In genomic region chr11:118090545-118091162, GRCh38 we compare ENCODE assay signal across 23 cellular contexts. TPM values are rescaled to one million over a fixed set of nuclear protein-coding genes. Genes with fewer than 3 reads are reported as not detected.
DNase-seq lines count a peak whose midpoint lies in the region; ATAC-seq, FAIRE-seq and TF ChIP-seq lines count a peak whose summit lies in the region.
"Had no signal": no experiment of that assay in that cellular context is flagged by ENCODE, and none has a peak within 500 bp of the region (broad histone marks: within the 10 kb centered on the region; RNA-seq: fewer than 3 reads in every experiment).

No MANE protein-coding gene starts in this region.

- H4K5ac ChIP-seq in H1 (ENCODE audit: insufficient read length, low read depth, low read length) = no peak overlapping the region

- TF ChIP-seq CTCF in VCaP (conservative IDR thresholded peaks at IDR 0.05) (no peak), H1 (IDR thresholded peaks at IDR 0.05; ENCODE audit: control extremely low read depth in 1 of 3, insufficient read depth in 1 of 3, low read depth in 1 of 3, low read length in 3 of 3) (no peak), kidney (IDR thresholded peaks at IDR 0.05; ENCODE audit: borderline replicate concordance, extremely low read depth, insufficient read depth) (no peak), prostate gland (IDR thresholded peaks at IDR 0.05) (no peak)

- POLR2A ChIA-PET in H1 (lab: Charles Lee; ENCODE audit: partially characterized antibody) = interaction anchor here (1.0 kb wide), 1 partner anchor 8 kb away, joined by 3 read pairs; no protein-coding TSS in a partner anchor

- intact Hi-C loops in kidney (cut with DNase I) (no loop called here), prostate gland (cut with DNase I) (no loop called here)

- H2AFZ ChIP-seq in H1 (ENCODE audit: low read length) = no peak overlapping the region

- H3K27me3 ChIP-seq in H1 (replicated peaks in 1 of 4; ENCODE audit: control insufficient read depth in 3 of 4, extremely low read depth in 1 of 4, insufficient read depth in 3 of 4, low read length in 3 of 4) (no peaks in the 10 kb centered on the region; a peak in 1 of 7 replicates), prostate gland (replicated peaks; ENCODE audit: insufficient read depth) (no peaks in the 10 kb centered on the region)
- H3K27me3 ChIP-seq: BLaER1, MG63 had no signal

- H3K4me1 ChIP-seq in H1 (replicated peaks in 1 of 4; ENCODE audit: control insufficient read depth in 3 of 4, insufficient read depth in 4 of 4, low read length in 3 of 4) (no peaks in the 10 kb centered on the region), kidney (ENCODE audit: control insufficient read depth in 1 of 2, insufficient read depth in 1 of 2, low read depth in 1 of 2, low read length in 2 of 2) (peaks cover 0 to 7% of the 10 kb centered on the region in 2 donors), prostate gland (replicated peaks) (no peaks in the 10 kb centered on the region)

- H4K20me1 ChIP-seq in H1 (replicated peaks in 1 of 2; ENCODE audit: control insufficient read depth in 1 of 2, insufficient read depth in 2 of 2, low read length in 2 of 2) = no peaks in the 10 kb centered on the region
- H4K20me1 ChIP-seq: BLaER1 had no signal

- no peak overlapping the region for H3K23ac ChIP-seq in H1 (ENCODE audit: insufficient read length)

- no peak overlapping the region for H3K18ac ChIP-seq in H1 (ENCODE audit: extremely low read depth, low read length)

- H3K4me3 ChIP-seq in H1 (ENCODE audit: extremely low read depth in 1 of 4, insufficient read depth in 2 of 4, low read depth in 3 of 4, low read length in 4 of 4) (no peak overlapping the region), kidney (ENCODE audit: low read length in 2 of 2) (peak overlapping the region; percentile 37 to 44), prostate gland (no peak overlapping the region)
- H3K4me3 ChIP-seq: BLaER1, MG63 had no signal

- no peak overlapping the region for H2BK20ac ChIP-seq in H1 (ENCODE audit: low read length)

- H3K4ac ChIP-seq in H1 (replicated peaks; ENCODE audit: insufficient read length, low read depth, low read length) = no peak overlapping the region

- H3K14ac ChIP-seq in H1 (ENCODE audit: insufficient read length) = no peak overlapping the region

- H4K91ac ChIP-seq in H1 (replicated peaks; ENCODE audit: insufficient read length, low read length) = no peak overlapping the region

- CTCF ChIA-PET in H1 (lab: Charles Lee; ENCODE audit: partially characterized antibody) = interaction anchor here (0.6 to 1.9 kb wide), 8 partner anchors 8 to 283 kb away, joined by 3 to 5 read pairs (median 4); partner anchors contain the start of gene TMPRSS4

- H3K27ac ChIP-seq in VCaP (peak overlapping the region; percentile 80), H1 (ENCODE audit: low read depth, low read length) (no peak overlapping the region), kidney (ENCODE audit: low read depth in 2 of 2, low read length in 2 of 2) (no peak overlapping the region), prostate gland (no peak overlapping the region)
- H3K27ac ChIP-seq: BLaER1 had no signal

- H3K9ac ChIP-seq in H1 (replicated peaks in 1 of 4; ENCODE audit: extremely low read depth in 1 of 4, low read depth in 3 of 4, low read length in 3 of 4) (no peak overlapping the region), kidney (ENCODE audit: low read length in 2 of 2) (no peak overlapping the region)
- H3K9ac ChIP-seq: BLaER1, SK-N-SH had no signal

- TF ChIP-seq POLR2A in H1 (IDR thresholded peaks at IDR 0.05; ENCODE audit: control extremely low read depth in 1 of 2, low read depth in 2 of 2, low read length in 2 of 2) = no peak
- TF ChIP-seq POLR2A in prostate gland (IDR thresholded peaks at IDR 0.05) = peak; percentile 37

- no peak overlapping the region for H4K8ac ChIP-seq in H1 (ENCODE audit: extremely low read depth, insufficient read depth, low read length)

- H3K56ac ChIP-seq in H1 (replicated peaks; ENCODE audit: insufficient read length, low read depth, low read length) = no peak overlapping the region

- DNase-seq in H1 (ENCODE audit: low read depth in 1 of 2, low spot score in 2 of 2) = no peak
- no peak for DNase-seq in kidney
- no peak for DNase-seq in prostate gland (ENCODE audit: low spot score)
- DNase-seq in kidney glomerular epithelial cell (lab: John Stamatoyannopoulos, UW) = no peak
- DNase-seq in NOMO-1 treated with DMSO at 0.1 percent for 48 hours (lab: John Stamatoyannopoulos, UW; ENCODE audit: unreplicated experiment) = no peak
- DNase-seq: CD4-positive, alpha-beta T cell; COR-L47; DMS79; GOT3; Kasumi-1; MG63; NCI-H1417 treated with DMSO at 0.1 percent for 48 hours; NCI-H187; NCI-H2107; NCI-H2227 treated with DMSO at 0.1 percent for 48 hours; NCI-H510A; NK-92 treated with Interleukin-12 subunit alpha and Interleukin-12 subunit beta, amount 100 ng/mL, for 24 hours; SIG-M5; SK-N-SH had no signal

- H2AK5ac ChIP-seq in H1 (ENCODE audit: low read depth, low read length) = no peak overlapping the region

- H3K79me2 ChIP-seq in H1 (ENCODE audit: control insufficient read depth in 1 of 2, insufficient read depth in 2 of 2, low read length in 2 of 2) = no peaks in the 10 kb centered on the region

- H2BK120ac ChIP-seq in H1 (replicated peaks; ENCODE audit: low read depth, low read length) = no peak overlapping the region

- H2BK12ac ChIP-seq in H1 (ENCODE audit: low read depth, low read length) = 0 out of 2 replicates have a peak overlapping the region, but pooled peaks have one; percentile 27

- no peak overlapping the region for H3K4me2 ChIP-seq in H1 (ENCODE audit: insufficient read depth in 1 of 2, low read depth in 2 of 2, low read length in 2 of 2)
- H3K4me2 ChIP-seq: BLaER1, SK-N-SH had no signal

- peaks cover 2% of the 10 kb centered on the region; the same call in 1 of the 2 replicates for H3K23me2 ChIP-seq in H1 (ENCODE audit: low read depth, low read length)

- H3K79me1 ChIP-seq in H1 (ENCODE audit: low read depth, low read length) = no peaks in the 10 kb centered on the region

- H2BK5ac ChIP-seq in H1 (ENCODE audit: low read depth, low read length) = no peak overlapping the region

- WGBS in H1 (ENCODE audit: extremely low coverage in 1 of 2, insufficient coverage in 1 of 2, insufficient read length in 1 of 2, insufficient replicate concordance in 2 of 2, low coverage in 1 of 2, low lambda C conversion rate in 2 of 2, missing lambda C conversion rate in 1 of 2), 2 experiments = 70% methylated on average over 7 of the region's 7 CpGs; no CpG with 5 or more reads in 1 of the 2 experiments
- WGBS in prostate gland = 56% methylated on average over 7 of the region's 7 CpGs

- no peak for FAIRE-seq in H1 (lab: Jason Lieb, UNC)
- no peak for FAIRE-seq in kidney (lab: Jason Lieb, UNC)

- H2BK15ac ChIP-seq in H1 (ENCODE audit: low read length) = no peak overlapping the region

- H3K36me3 ChIP-seq in H1 (ENCODE audit: control insufficient read depth in 2 of 4, insufficient read depth in 4 of 4, low read length in 3 of 4) (no peaks in the 10 kb centered on the region), kidney (ENCODE audit: control insufficient read depth in 1 of 2, insufficient read depth in 2 of 2, low read length in 2 of 2) (no peaks in the 10 kb centered on the region), prostate gland (no peaks in the 10 kb centered on the region)
- H3K36me3 ChIP-seq: BLaER1, MG63 had no signal

- no peak for TF ChIP-seq EP300 in H1 (IDR thresholded peaks at IDR 0.05; ENCODE audit: borderline replicate concordance in 1 of 2, low read depth in 2 of 2, low read length in 2 of 2)

- H3K9me3 ChIP-seq in H1 (ENCODE audit: insufficient read depth in 2 of 2, low read depth in 1 of 2, low read length in 1 of 2) (peaks cover 8 to 21% of the 10 kb centered on the region in 2 experiments; a peak in 3 of 4 replicates), kidney (ENCODE audit: control insufficient read depth in 1 of 2, low read length in 2 of 2) (no peaks in the 10 kb centered on the region), prostate gland (no peaks in the 10 kb centered on the region)
- H3K9me3 ChIP-seq: MG63, SK-N-SH had no signal

- ATAC-seq in GM18511 (IDR thresholded peaks at IDR 0.05; ENCODE audit: unreplicated experiment) = no peak
- ATAC-seq: Panc1 had no signal

- no peak for TF ChIP-seq RAD21 in H1 (IDR thresholded peaks at IDR 0.05 in 1 of 2, conservative IDR thresholded peaks at IDR 0.05 in 1 of 2; ENCODE audit: low read depth in 2 of 2, low read length in 2 of 2)

TF ChIP-seq in H1, 55 proteins besides CTCF, POLR2A, EP300 and RAD21:
- TF ChIP-seq NANOG (IDR thresholded peaks at IDR 0.05; ENCODE audit: insufficient read depth, low read depth, low read length, poor library complexity, severe bottlenecking) (no peak), TEAD4 (IDR thresholded peaks at IDR 0.05; ENCODE audit: low read depth, low read length) (no peak), RNF2 (IDR thresholded peaks at IDR 0.05; ENCODE audit: borderline replicate concordance, low read depth, low read length, missing control alignments, poor library complexity, severe bottlenecking) (no peak)
TF ChIP-seq in H1: peak in this region for 0.

RNA-seq across cellular contexts. Expression of gene SMIM35, which starts 3.9 kb away (rescaled TPM):
- not detected in 2 replicates for total RNA-seq in H1 (2021; fragmentation: NEBNext Ultra II Directional; extraction: Animal tissue kit (Norgen Biotek cat#: 25700))
- polyA plus RNA-seq in H1 (2011; rRNA removed) = not detected in 2 replicates
- polyA plus RNA-seq in H1 (2011; cell fraction: cytosol; rRNA removed) = not detected
- not detected for polyA plus RNA-seq in H1 (2011; cell fraction: nucleus; rRNA removed)
- polyA plus RNA-seq in H1 (2012, experiment 1 of 2) = not detected in 4 replicates
- not detected for polyA plus RNA-seq in H1 (2012, experiment 2 of 2)
- not detected for polyA plus RNA-seq in H1 (2013, experiment 1 of 2)
- not detected for polyA plus RNA-seq in H1 (2013, experiment 2 of 2)
- polyA minus RNA-seq in H1 (2011; rRNA and poly(A)+ RNA removed) = not detected in 2 replicates
- polyA minus RNA-seq in H1 (2011; cell fraction: cytosol; rRNA and poly(A)+ RNA removed) = not detected
- not detected for polyA minus RNA-seq in H1 (2011; cell fraction: nucleus; rRNA and poly(A)+ RNA removed)
- total RNA-seq in kidney = not detected
- polyA plus RNA-seq in kidney (ENCODE audit: insufficient read depth, low read depth, low replicate concordance) = 0.80 TPM
- total RNA-seq in prostate gland = under 1 TPM in 1 of 2 donors, not detected in 1; 0.09 TPM
- polyA plus RNA-seq: SK-N-SH had no signal

RNA-seq across cellular contexts. Expression of gene TMPRSS4, which starts 13.8 kb away (rescaled TPM):
- total RNA-seq in H1 (2021; fragmentation: NEBNext Ultra II Directional; extraction: Animal tissue kit (Norgen Biotek cat#: 25700)) = 0.58 and 0.69 TPM in 2 replicates
- polyA plus RNA-seq in H1 (2011; rRNA removed) (0.11 and 0.13 TPM in 2 replicates), kidney (ENCODE audit: insufficient read depth, low read depth, low replicate concordance) (27.8 TPM)
- 0.44 TPM for polyA plus RNA-seq in H1 (2011; cell fraction: cytosol; rRNA removed)
- polyA plus RNA-seq in H1 (2011; cell fraction: nucleus; rRNA removed) = 0.27 TPM
- polyA plus RNA-seq in H1 (2012, experiment 1 of 2) = 0.42 to 0.68 TPM (median 0.60 TPM) in 3 of 4 replicates, not detected in the other
- polyA plus RNA-seq in H1 (2012, experiment 2 of 2) = not detected
- 0.28 TPM for polyA plus RNA-seq in H1 (2013, experiment 1 of 2)
- 0.13 TPM for polyA plus RNA-seq in H1 (2013, experiment 2 of 2)
- 0.32 and 0.88 TPM in 2 replicates for polyA minus RNA-seq in H1 (2011; rRNA and poly(A)+ RNA removed)
- not detected for polyA minus RNA-seq in H1 (2011; cell fraction: cytosol; rRNA and poly(A)+ RNA removed)
- 1.9 TPM for polyA minus RNA-seq in H1 (2011; cell fraction: nucleus; rRNA and poly(A)+ RNA removed)
- total RNA-seq in kidney (234 TPM), prostate gland (1 to 10 TPM; 1.5 to 6.4 TPM)
- total RNA-seq: CD4-positive, alpha-beta T cell had no signal
- polyA plus RNA-seq: SK-N-SH had no signal

Comparison
In these comparisons a context has a peak if more than half of its experiments do, and no peak if none do; other contexts are left out.
1. H3K4me3 ChIP-seq: peak in kidney (2 of 2); none in H1 (0 of 4) and prostate gland (0 of 2).
2. RNA of gene TMPRSS4, which starts 13.8 kb away (total RNA-seq): 234 TPM in kidney (single experiment); 1.5 to 6.4 TPM in prostate gland and 0.58 to 0.69 TPM in H1; every median in the first group is over 10 times any median in the second.